19 cellular contexts compared by ENCODE assay signal in the genomic region with DNA sequence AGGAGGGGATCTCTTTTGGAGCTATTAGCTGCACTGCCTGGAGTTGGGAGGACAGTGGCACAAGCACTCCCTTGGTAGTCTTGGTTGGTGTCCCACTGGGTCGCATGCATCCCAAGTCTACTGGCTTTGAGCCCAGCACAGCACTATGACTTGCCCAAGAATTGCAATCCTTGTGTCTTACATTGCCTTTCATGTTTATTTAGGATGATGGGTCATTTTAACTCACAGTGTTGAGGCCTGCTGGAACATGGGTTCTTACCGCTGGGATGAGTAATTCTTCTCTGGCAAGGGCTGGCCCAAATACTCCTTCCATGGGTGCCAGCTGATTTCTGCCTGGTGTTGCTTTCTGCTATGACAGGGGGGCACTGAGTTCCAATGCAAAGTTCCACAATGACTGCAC.
"Had no signal": no experiment of that assay in that cellular context is flagged by ENCODE, and none has a peak within 500 bp of the region (broad histone marks: within the 10 kb centered on the region; RNA-seq: fewer than 3 reads in every experiment).

No MANE protein-coding gene starts in this region.

- DNase-seq: activated CD4-positive, alpha-beta T cell treated with anti-CD3 and anti-CD28 coated beads for 4 hours; activated CD8-positive, alpha-beta memory T cell treated with anti-CD3 and anti-CD28 coated beads, Interleukin-2, amount 50 U/mL, for 4 hours; activated CD8-positive, alpha-beta T cell treated with anti-CD3 and anti-CD28 coated beads for 36 hours; activated gamma-delta T cell treated with Interleukin-2 at 50 U/mL for 16 hours; activated naive CD4-positive, alpha-beta T cell treated with anti-CD3 and anti-CD28 coated beads, Interleukin-2, amount 10 ng/mL, durations not matched to agents 7 days and 5 days; activated naive CD8-positive, alpha-beta T cell treated with anti-CD3 and anti-CD28 coated beads for 36 hours; activated T-cell treated with anti-CD3 and anti-CD28 coated beads, Interleukin-2, amount 50 U/mL, for 72 hours; NCI-H1048; NCI-H1930; NCI-H345; NCI-H510A; NCI-H526 treated with DMSO at 0.1 percent for 48 hours; NCI-H82; OCI-M1; Peyer's patch; SHP77 treated with DMSO at 0.1 percent for 48 hours had no signal

- H3K9me3 ChIP-seq: Peyer's patch had no signal

- H3K27ac Mint-ChIP-seq: activated CD8-positive, alpha-beta T cell treated with anti-CD3 and anti-CD28 coated beads for 36 hours; activated naive CD4-positive, alpha-beta T cell treated with anti-CD3 and anti-CD28 coated beads, Interleukin-2, amount 10 ng/mL, durations not matched to agents 7 days and 5 days; activated naive CD8-positive, alpha-beta T cell treated with anti-CD3 and anti-CD28 coated beads for 36 hours; activated T-cell treated with anti-CD3 and anti-CD28 coated beads, Interleukin-2, amount 50 U/mL, for 72 hours; activated T-helper 2 cell treated with anti-CD3 and anti-CD28 coated beads, Interferon-gamma antibody, Interleukin-2, Interleukin-4, amounts not matched to agents 10 μg/mL and 5 μg/mL and 100 μg/mL, durations not matched to agents 14 hours and 24 hours and 36 hours; T-helper 1 cell treated with Interleukin-12 subunit alpha and Interleukin-12 subunit beta and Interleukin-4 antibody, amounts not matched to agents 30 μg/mL and 1 μg/mL, for 36 hours had no signal

- ATAC-seq: activated CD4-positive, CD25-positive, alpha-beta regulatory T cell treated with anti-CD3 and anti-CD28 coated beads, Interleukin-2, amount 50 U/mL, for 24 hours; activated CD8-positive, alpha-beta T cell treated with anti-CD3 and anti-CD28 coated beads for 36 hours; activated T-cell treated with anti-CD3 and anti-CD28 coated beads, Interleukin-2, amount 50 U/mL, for 72 hours had no signal

- H3K36me3 Mint-ChIP-seq: activated naive CD4-positive, alpha-beta T cell treated with anti-CD3 and anti-CD28 coated beads, Interleukin-2, amount 10 ng/mL, durations not matched to agents 7 days and 5 days; activated naive CD8-positive, alpha-beta T cell treated with anti-CD3 and anti-CD28 coated beads for 36 hours had no signal

- H3K4me3 ChIP-seq: Peyer's patch had no signal

- H3K27me3 Mint-ChIP-seq: activated CD8-positive, alpha-beta T cell treated with anti-CD3 and anti-CD28 coated beads for 36 hours; activated naive CD4-positive, alpha-beta T cell treated with anti-CD3 and anti-CD28 coated beads, Interleukin-2, amount 10 ng/mL, durations not matched to agents 7 days and 5 days; activated naive CD8-positive, alpha-beta T cell treated with anti-CD3 and anti-CD28 coated beads for 36 hours had no signal

- H3K4me1 ChIP-seq: Peyer's patch had no signal

- H3K9me3 Mint-ChIP-seq: activated CD8-positive, alpha-beta T cell treated with anti-CD3 and anti-CD28 coated beads for 36 hours; activated naive CD4-positive, alpha-beta T cell treated with anti-CD3 and anti-CD28 coated beads, Interleukin-2, amount 10 ng/mL, durations not matched to agents 7 days and 5 days; activated T-helper 2 cell treated with anti-CD3 and anti-CD28 coated beads, Interferon-gamma antibody, Interleukin-2, Interleukin-4, amounts not matched to agents 10 μg/mL and 5 μg/mL and 100 μg/mL, durations not matched to agents 14 hours and 24 hours and 36 hours; T-helper 1 cell treated with Interleukin-12 subunit alpha and Interleukin-12 subunit beta and Interleukin-4 antibody, amounts not matched to agents 30 μg/mL and 1 μg/mL, for 36 hours had no signal

- H3K4me1 Mint-ChIP-seq: activated naive CD4-positive, alpha-beta T cell treated with anti-CD3 and anti-CD28 coated beads, Interleukin-2, amount 10 ng/mL, durations not matched to agents 7 days and 5 days; activated naive CD8-positive, alpha-beta T cell treated with anti-CD3 and anti-CD28 coated beads for 36 hours had no signal

- H3K4me3 Mint-ChIP-seq: activated CD8-positive, alpha-beta T cell treated with anti-CD3 and anti-CD28 coated beads for 36 hours; activated naive CD4-positive, alpha-beta T cell treated with anti-CD3 and anti-CD28 coated beads, Interleukin-2, amount 10 ng/mL, durations not matched to agents 7 days and 5 days; activated naive CD8-positive, alpha-beta T cell treated with anti-CD3 and anti-CD28 coated beads for 36 hours; activated T-cell treated with anti-CD3 and anti-CD28 coated beads, Interleukin-2, amount 50 U/mL, for 72 hours; T-helper 1 cell treated with Interleukin-12 subunit alpha and Interleukin-12 subunit beta and Interleukin-4 antibody, amounts not matched to agents 30 μg/mL and 1 μg/mL, for 36 hours had no signal

- H3K27me3 ChIP-seq: Peyer's patch had no signal

- H3K36me3 ChIP-seq: Peyer's patch had no signal

- H3K27ac ChIP-seq: Peyer's patch had no signal
